ENCODE assay signal across 28 cellular contexts in the genomic region with DNA sequence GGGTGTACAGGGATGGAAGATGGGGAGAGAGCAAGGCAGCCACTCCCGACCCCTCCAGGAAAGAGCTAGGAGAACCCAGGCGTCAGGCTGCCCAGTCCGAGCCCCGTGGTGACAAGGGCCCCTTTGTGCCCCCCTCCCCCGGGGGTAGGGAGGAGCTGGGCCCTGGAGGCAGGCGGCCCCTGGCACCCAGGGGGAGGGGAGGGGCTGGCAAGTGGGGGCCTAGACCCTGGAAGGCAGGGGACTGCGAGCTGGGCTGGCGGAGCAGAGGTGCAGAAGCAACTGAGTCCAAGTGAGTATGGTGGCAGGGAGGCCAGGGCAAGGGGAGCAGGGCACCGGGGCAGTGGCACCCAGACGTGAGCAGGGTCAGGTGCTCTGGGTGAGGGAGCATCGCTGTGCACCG. TPM values are rescaled to one million over a fixed set of nuclear protein-coding genes. Genes with fewer than 3 reads are reported as not detected.
DNase-seq lines count a peak whose midpoint lies in the region; ATAC-seq and TF ChIP-seq lines count a peak whose summit lies in the region.
"Had no signal": no experiment of that assay in that cellular context is flagged by ENCODE, and none has a peak within 500 bp of the region (broad histone marks: within the 10 kb centered on the region; RNA-seq: fewer than 3 reads in every experiment).

A gene with protein sequence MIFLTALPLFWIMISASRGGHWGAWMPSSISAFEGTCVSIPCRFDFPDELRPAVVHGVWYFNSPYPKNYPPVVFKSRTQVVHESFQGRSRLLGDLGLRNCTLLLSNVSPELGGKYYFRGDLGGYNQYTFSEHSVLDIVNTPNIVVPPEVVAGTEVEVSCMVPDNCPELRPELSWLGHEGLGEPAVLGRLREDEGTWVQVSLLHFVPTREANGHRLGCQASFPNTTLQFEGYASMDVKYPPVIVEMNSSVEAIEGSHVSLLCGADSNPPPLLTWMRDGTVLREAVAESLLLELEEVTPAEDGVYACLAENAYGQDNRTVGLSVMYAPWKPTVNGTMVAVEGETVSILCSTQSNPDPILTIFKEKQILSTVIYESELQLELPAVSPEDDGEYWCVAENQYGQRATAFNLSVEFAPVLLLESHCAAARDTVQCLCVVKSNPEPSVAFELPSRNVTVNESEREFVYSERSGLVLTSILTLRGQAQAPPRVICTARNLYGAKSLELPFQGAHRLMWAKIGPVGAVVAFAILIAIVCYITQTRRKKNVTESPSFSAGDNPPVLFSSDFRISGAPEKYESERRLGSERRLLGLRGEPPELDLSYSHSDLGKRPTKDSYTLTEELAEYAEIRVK (plus strand): TSS at position 246 of the 400 bp plus-strand sequence. CDS start 3,248 bp downstream, outside the sequence.

- H3K36me3 Mint-ChIP-seq in brain (no peaks in the 10 kb centered on the region), progenitor cell of endocrine pancreas (ENCODE audit: insufficient read depth) (no peaks in the 10 kb centered on the region)
- no peaks in the 10 kb centered on the region for H3K36me3 Mint-ChIP-seq in activated T-helper 2 cell treated with anti-CD3 and anti-CD28 coated beads, Interferon-gamma antibody, Interleukin-2, Interleukin-4, amounts not matched to agents 10 μg/mL and 5 μg/mL and 100 μg/mL, durations not matched to agents 14 hours and 24 hours and 36 hours (ENCODE audit: low read depth)
- H3K36me3 Mint-ChIP-seq: CD4-positive, CD25-positive, alpha-beta regulatory T cell had no signal

- no peaks in the 10 kb centered on the region for H3K9me3 ChIP-seq in left ventricle myocardium inferior (replicated peaks)
- H3K9me3 ChIP-seq: right lobe of liver, vagina had no signal

- peaks cover 9% of the 10 kb centered on the region for H3K27me3 Mint-ChIP-seq in brain
- H3K27me3 Mint-ChIP-seq in progenitor cell of endocrine pancreas: peaks cover 19% of the 10 kb centered on the region
- peaks cover 2% of the 10 kb centered on the region for H3K27me3 Mint-ChIP-seq in activated T-helper 2 cell treated with anti-CD3 and anti-CD28 coated beads, Interferon-gamma antibody, Interleukin-2, Interleukin-4, amounts not matched to agents 10 μg/mL and 5 μg/mL and 100 μg/mL, durations not matched to agents 14 hours and 24 hours and 36 hours (ENCODE audit: low read depth)
- H3K27me3 Mint-ChIP-seq: CD4-positive, CD25-positive, alpha-beta regulatory T cell had no signal

- no peak within 1 kb of the TSS for H3K27ac ChIP-seq in left ventricle myocardium inferior (replicated peaks)
- H3K27ac ChIP-seq: right lobe of liver, vagina had no signal

- H3K4me3 Mint-ChIP-seq in brain (no peak within 1 kb of the TSS), progenitor cell of endocrine pancreas (ENCODE audit: low read depth) (no peak within 1 kb of the TSS)
- H3K4me3 Mint-ChIP-seq in activated T-helper 2 cell treated with anti-CD3 and anti-CD28 coated beads, Interferon-gamma antibody, Interleukin-2, Interleukin-4, amounts not matched to agents 10 μg/mL and 5 μg/mL and 100 μg/mL, durations not matched to agents 14 hours and 24 hours and 36 hours (ENCODE audit: low read depth): no peak within 1 kb of the TSS
- H3K4me3 Mint-ChIP-seq: activated CD8-positive, alpha-beta T cell treated with anti-CD3 and anti-CD28 coated beads, Interleukin-2, amount 10 ng/mL, durations not matched to agents 7 days and 5 days had no signal

- DNase-seq in C1 segment of cervical spinal cord (lab: John Stamatoyannopoulos, UW): peak in 13 of 14 donors; percentile 10 to 92 (median 75)
- peak; percentile 94 for DNase-seq in medulla oblongata (ENCODE audit: extremely low spot score)
- no peak for DNase-seq in progenitor cell of endocrine pancreas (ENCODE audit: low spot score, unreplicated experiment)
- DNase-seq in activated T-helper 2 cell treated with anti-CD3 and anti-CD28 coated beads, Interferon-gamma antibody, Interleukin-2, Interleukin-4, amounts not matched to agents 10 μg/mL and 5 μg/mL and 100 μg/mL, durations not matched to agents 14 hours and 24 hours and 36 hours (ENCODE audit: low spot score): no peak
- no peak for DNase-seq in left ventricle myocardium inferior
- DNase-seq: ACHN; activated CD8-positive, alpha-beta T cell treated with anti-CD3 and anti-CD28 coated beads, Interleukin-2, amount 10 ng/mL, durations not matched to agents 7 days and 5 days; activated naive CD4-positive, alpha-beta T cell; activated T-cell treated with anti-CD3 and anti-CD28 coated beads, Interleukin-2, amount 50 U/mL, for 1 hour; CD4-positive, CD25-positive, alpha-beta regulatory T cell; dermis blood vessel endothelial cell; DMS 273 treated with DMSO at 0.1 percent for 48 hours; HCEC 1CT; NCI-H187; NCI-H748 treated with DMSO at 0.1 percent for 48 hours; right lobe of liver; SHP77; stimulated activated CD4-positive, alpha-beta T cell treated with anti-CD3 and anti-CD28 coated beads, Interleukin-15, amount 100 ng/mL, for 24 hours; SW 1271 had no signal

- no peak within 1 kb of the TSS for H3K27ac Mint-ChIP-seq in brain
- peak within 1 kb of the TSS; percentile 79 for H3K27ac Mint-ChIP-seq in progenitor cell of endocrine pancreas
- H3K27ac Mint-ChIP-seq in activated T-helper 2 cell treated with anti-CD3 and anti-CD28 coated beads, Interferon-gamma antibody, Interleukin-2, Interleukin-4, amounts not matched to agents 10 μg/mL and 5 μg/mL and 100 μg/mL, durations not matched to agents 14 hours and 24 hours and 36 hours: no peak within 1 kb of the TSS
- H3K27ac Mint-ChIP-seq: activated CD8-positive, alpha-beta T cell treated with anti-CD3 and anti-CD28 coated beads, Interleukin-2, amount 10 ng/mL, durations not matched to agents 7 days and 5 days had no signal

- peaks cover 74% of the 10 kb centered on the region for H3K27me3 ChIP-seq in left ventricle myocardium inferior (ENCODE audit: low read depth)
- H3K27me3 ChIP-seq: right lobe of liver, vagina had no signal

- no peaks in the 10 kb centered on the region for H3K4me1 ChIP-seq in left ventricle myocardium inferior
- H3K4me1 ChIP-seq: right lobe of liver, vagina had no signal

- peaks cover 0 to 4% (median 0%) of the 10 kb centered on the region in 5 experiments for H3K9me3 Mint-ChIP-seq in brain
- no peaks in the 10 kb centered on the region for H3K9me3 Mint-ChIP-seq in progenitor cell of endocrine pancreas (ENCODE audit: low read depth)
- no peaks in the 10 kb centered on the region for H3K9me3 Mint-ChIP-seq in activated T-helper 2 cell treated with anti-CD3 and anti-CD28 coated beads, Interferon-gamma antibody, Interleukin-2, Interleukin-4, amounts not matched to agents 10 μg/mL and 5 μg/mL and 100 μg/mL, durations not matched to agents 14 hours and 24 hours and 36 hours
- H3K9me3 Mint-ChIP-seq: CD4-positive, CD25-positive, alpha-beta regulatory T cell had no signal

- H3K4me3 ChIP-seq in left ventricle myocardium inferior: no peak within 1 kb of the TSS
- H3K4me3 ChIP-seq: right lobe of liver, vagina had no signal

- intact Hi-C loops in activated T-helper 2 cell treated with anti-CD3 and anti-CD28 coated beads, Interferon-gamma antibody, Interleukin-2, Interleukin-4, amounts not matched to agents 10 μg/mL and 5 μg/mL and 100 μg/mL, durations not matched to agents 14 hours and 24 hours and 36 hours (cut with micrococcal nuclease): no loop called here
- intact Hi-C loops in left ventricle myocardium inferior (cut with micrococcal nuclease): no loop called here

- H3K4me1 Mint-ChIP-seq in brain: no peaks in the 10 kb centered on the region
- peaks cover 5% of the 10 kb centered on the region for H3K4me1 Mint-ChIP-seq in progenitor cell of endocrine pancreas (ENCODE audit: low read depth)
- H3K4me1 Mint-ChIP-seq in activated T-helper 2 cell treated with anti-CD3 and anti-CD28 coated beads, Interferon-gamma antibody, Interleukin-2, Interleukin-4, amounts not matched to agents 10 μg/mL and 5 μg/mL and 100 μg/mL, durations not matched to agents 14 hours and 24 hours and 36 hours (ENCODE audit: low read depth): no peaks in the 10 kb centered on the region

- no peaks in the 10 kb centered on the region for H3K36me3 ChIP-seq in left ventricle myocardium inferior
- H3K36me3 ChIP-seq: right lobe of liver, vagina had no signal

- ATAC-seq in HG02884 (IDR thresholded peaks at IDR 0.05; ENCODE audit: unreplicated experiment) (no peak), HG03439 (IDR thresholded peaks at IDR 0.05; ENCODE audit: unreplicated experiment) (no peak)
- ATAC-seq: activated CD4-positive, CD25-positive, alpha-beta regulatory T cell treated with anti-CD3 and anti-CD28 coated beads, Interleukin-2, amount 50 U/mL, for 24 hours; activated CD8-positive, alpha-beta T cell treated with anti-CD3 and anti-CD28 coated beads, Interleukin-2, amount 10 ng/mL, durations not matched to agents 7 days and 5 days had no signal

- no peak for TF ChIP-seq CTCF in brain (conservative IDR thresholded peaks at IDR 0.05)
- TF ChIP-seq CTCF in progenitor cell of endocrine pancreas (IDR thresholded peaks at IDR 0.05; ENCODE audit: unreplicated experiment): no peak
- no peak for TF ChIP-seq CTCF in left ventricle myocardium inferior (IDR thresholded peaks at IDR 0.05; ENCODE audit: borderline replicate concordance)

RNA-seq across cellular contexts. Expression of the gene that starts here (rescaled TPM):
- polyA plus RNA-seq in brain (ENCODE audit: insufficient read depth, low read depth, low replicate concordance): 311 TPM
- total RNA-seq in progenitor cell of endocrine pancreas (1.4 and 1.7 TPM in 2 replicates), left ventricle myocardium inferior (not detected)
- 0.32 and 0.37 TPM in 2 replicates for total RNA-seq in activated T-helper 2 cell treated with anti-CD3 and anti-CD28 coated beads, Interferon-gamma antibody, Interleukin-2, Interleukin-4, amounts not matched to agents 10 μg/mL and 5 μg/mL and 100 μg/mL, durations not matched to agents 14 hours and 24 hours and 36 hours
- total RNA-seq: cardiac septum; CD4-positive, CD25-positive, alpha-beta regulatory T cell; dermis blood vessel endothelial cell; endothelial cell of umbilical vein; HT1080; mucosa of gallbladder; vagina had no signal
- polyA plus RNA-seq: endothelial cell of umbilical vein had no signal

Comparison
In these comparisons a context has a peak if more than half of its experiments do, and no peak if none do; other contexts are left out.
1. DNase-seq: peak in C1 segment of cervical spinal cord (13 of 14) and medulla oblongata (single experiment); none in progenitor cell of endocrine pancreas (single experiment), activated T-helper 2 cell treated with anti-CD3 and anti-CD28 coated beads, Interferon-gamma antibody, Interleukin-2, Interleukin-4, amounts not matched to agents 10 μg/mL and 5 μg/mL and 100 μg/mL, durations not matched to agents 14 hours and 24 hours and 36 hours (single experiment) and left ventricle myocardium inferior (single experiment).